7 cellular contexts compared by ENCODE assay signal in genomic region chr12:132189378-132190011, GRCh38. TPM values are rescaled to one million over a fixed set of nuclear protein-coding genes. Genes with fewer than 3 reads are reported as not detected.
A peak's percentile ranks its signal among the peaks of the same experiment; 100 is the strongest.
DNase-seq lines count a peak whose midpoint lies in the region; ATAC-seq, FAIRE-seq and TF ChIP-seq lines count a peak whose summit lies in the region.

No MANE protein-coding gene starts in this region.

- ATAC-seq in HG02759 (IDR thresholded peaks at IDR 0.05; ENCODE audit: unreplicated experiment) (peak; percentile 94), activated B cell treated with CpG ODN at 0.5 μM for 24 hours (ENCODE audit: low read depth) (peak; percentile 97)

- POLR2A ChIA-PET in activated B cell treated with CpG ODN at 0.5 μM for 24 hours (lab: Charles Lee) = no interaction called here

- H3K27me3 Mint-ChIP-seq in activated B cell treated with CpG ODN at 0.5 μM for 24 hours = peaks cover 2% of the 10 kb centered on the region

- peaks cover 6 to 8% of the 10 kb centered on the region in 2 donors for H3K4me1 ChIP-seq in kidney (ENCODE audit: control insufficient read depth in 1 of 2, insufficient read depth in 1 of 2, low read depth in 1 of 2, low read length in 2 of 2)

- no peaks in the 10 kb centered on the region for H3K36me3 ChIP-seq in kidney (ENCODE audit: control insufficient read depth in 1 of 2, insufficient read depth in 2 of 2, low read length in 2 of 2)

- in situ Hi-C loops in GM13976 (cut with MboI; ENCODE audit: low sequenced_read_pairs, unreplicated experiment) = no loop called here

- peaks cover 10% of the 10 kb centered on the region for H3K9me3 Mint-ChIP-seq in activated B cell treated with CpG ODN at 0.5 μM for 24 hours

- H3K27ac ChIP-seq in caudate nucleus (ENCODE audit: low read depth, low read length) (no peak overlapping the region), kidney (ENCODE audit: low read depth in 2 of 2, low read length in 2 of 2) (peak overlapping the region; percentile 22 to 48)

- peaks cover 4 to 9% of the 10 kb centered on the region in 2 donors for H3K9me3 ChIP-seq in kidney (ENCODE audit: control insufficient read depth in 1 of 2, low read length in 2 of 2)

- DNase-seq in GM13976 (ENCODE audit: low spot score) (peak; percentile 98), NCI-H146 treated with DMSO at 0.1 percent for 48 hours (lab: John Stamatoyannopoulos, UW; ENCODE audit: unreplicated experiment) (peak; percentile 44), activated B cell treated with CpG ODN at 0.5 μM for 24 hours (peak; percentile 85), caudate nucleus (lab: John Stamatoyannopoulos, UW) (peak in 34 of 61 donors; percentile 7 to 81 (median 48)), kidney (peak; percentile 97)
- DNase-seq in stimulated activated CD4-positive, alpha-beta T cell treated with anti-CD3 and anti-CD28 coated beads, Interleukin-12 subunit alpha, Interleukin-12 subunit beta, amount 100 ng/mL, for 48 hours (ENCODE audit: low read depth in 2 of 3, low spot score in 1 of 3) = peak; percentile 83 to 92 (median 87)

- H3K36me3 Mint-ChIP-seq in activated B cell treated with CpG ODN at 0.5 μM for 24 hours (ENCODE audit: low read depth) = peaks cover 2% of the 10 kb centered on the region

- H3K4me3 Mint-ChIP-seq in activated B cell treated with CpG ODN at 0.5 μM for 24 hours = peak overlapping the region; percentile 85

- TF ChIP-seq CTCF in GM13976 (IDR thresholded peaks at IDR 0.05; ENCODE audit: borderline replicate concordance, control extremely low read depth, extremely low read depth, insufficient read depth, missing control alignments) (no peak), activated B cell treated with CpG ODN at 0.5 μM for 24 hours (IDR thresholded peaks at IDR 0.05) (no peak), kidney (IDR thresholded peaks at IDR 0.05; ENCODE audit: borderline replicate concordance, extremely low read depth, insufficient read depth) (peak; percentile 2)

- H3K9ac ChIP-seq in kidney (ENCODE audit: low read length in 2 of 2) = peak overlapping the region in 1 of 2 donors; percentile 61

- H3K27ac Mint-ChIP-seq in activated B cell treated with CpG ODN at 0.5 μM for 24 hours = peak overlapping the region; percentile 59

- CTCF ChIA-PET in activated B cell treated with CpG ODN at 0.5 μM for 24 hours (lab: Charles Lee) = interaction anchor here (1.2 kb wide), 1 partner anchor 36 kb away, joined by 7 read pairs; no protein-coding TSS in a partner anchor

- H3K4me1 Mint-ChIP-seq in activated B cell treated with CpG ODN at 0.5 μM for 24 hours = peaks cover 16% of the 10 kb centered on the region

- FAIRE-seq in kidney (lab: Jason Lieb, UNC) = no peak

- intact Hi-C loops in activated B cell treated with CpG ODN at 0.5 μM for 24 hours (cut with micrococcal nuclease) = loop anchor here (1.0 to 2.0 kb wide), 3 partner anchors 29 to 300 kb away; partner anchors contain the start of genes DDX51 and NOC4L
- intact Hi-C loops in kidney (cut with DNase I) = no loop called here

- H3K4me3 ChIP-seq in kidney (ENCODE audit: low read length in 2 of 2) = peak overlapping the region; percentile 49 to 65

RNA-seq across cellular contexts. Expression of gene NOC4L, which starts 45.2 kb away (rescaled TPM):
- total RNA-seq in activated B cell treated with CpG ODN at 0.5 μM for 24 hours (28.1 and 29.1 TPM in 2 replicates), kidney (20.0 TPM)
- 22.3 TPM for polyA plus RNA-seq in kidney (ENCODE audit: insufficient read depth, low read depth, low replicate concordance)

RNA-seq across cellular contexts. Expression of gene DDX51, which starts 45.4 kb away (rescaled TPM):
- 39.9 and 43.0 TPM in 2 replicates for total RNA-seq in activated B cell treated with CpG ODN at 0.5 μM for 24 hours
- total RNA-seq in kidney = 19.6 TPM
- 10.3 TPM for polyA plus RNA-seq in kidney (ENCODE audit: insufficient read depth, low read depth, low replicate concordance)

Comparison
In these comparisons a context has a peak if more than half of its experiments do, and no peak if none do; other contexts are left out.
1. DNase-seq: peak in every context shown above with its lines; median percentile 98 in GM13976; 97 in kidney; 87 in stimulated activated CD4-positive, alpha-beta T cell treated with anti-CD3 and anti-CD28 coated beads, Interleukin-12 subunit alpha, Interleukin-12 subunit beta, amount 100 ng/mL, for 48 hours; 85 in activated B cell treated with CpG ODN at 0.5 μM for 24 hours; 48 in caudate nucleus; 44 in NCI-H146 treated with DMSO at 0.1 percent for 48 hours.